In the genomic region with DNA sequence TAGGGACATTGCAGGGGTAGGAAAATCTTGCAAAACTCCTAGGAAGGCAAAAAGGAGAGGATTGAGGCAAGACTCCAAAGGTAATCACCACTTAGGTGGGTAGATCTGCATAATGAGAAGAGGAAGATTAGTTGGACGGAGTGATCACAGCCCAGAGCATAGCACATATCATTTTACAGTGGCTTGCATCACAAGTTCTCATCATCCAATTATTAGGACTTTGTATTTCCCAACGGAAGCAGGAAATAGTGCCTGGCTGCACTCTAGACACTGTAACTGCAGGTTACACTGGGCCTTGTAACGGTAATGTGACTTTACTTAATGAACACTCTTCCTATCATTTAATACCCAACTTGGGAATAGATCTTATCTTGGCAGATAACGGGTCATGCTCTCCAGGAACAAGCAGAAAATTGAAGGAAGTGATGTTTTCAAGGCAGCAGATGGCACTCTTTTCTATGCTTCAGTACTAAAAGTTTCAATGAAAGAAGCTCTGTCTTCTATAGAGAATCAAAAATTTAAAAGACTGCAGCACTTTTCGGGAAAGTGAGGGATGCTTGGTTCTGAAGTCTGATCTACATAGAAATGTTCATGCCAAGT, we compare ENCODE assay signal across 12 cellular contexts.
DNase-seq lines count a peak whose midpoint lies in the region; ATAC-seq and TF ChIP-seq lines count a peak whose summit lies in the region.
"Had no signal": no experiment of that assay in that cellular context is flagged by ENCODE, and none has a peak within 500 bp of the region (broad histone marks: within the 10 kb centered on the region; RNA-seq: fewer than 3 reads in every experiment).

No MANE protein-coding gene starts in this region.

- H3K4me1 Mint-ChIP-seq in stimulated activated naive CD8-positive, alpha-beta T cell treated with anti-CD3 and anti-CD28 coated beads, Interleukin-15, amount 100 ng/mL, for 72 hours: no peaks in the 10 kb centered on the region
- H3K4me1 Mint-ChIP-seq: activated CD8-positive, alpha-beta memory T cell treated with anti-CD3 and anti-CD28 coated beads, Interleukin-2, amount 10 ng/mL, durations not matched to agents 7 days and 5 days had no signal

- H3K4me3 ChIP-seq in GM12865 (ENCODE audit: low read depth, low read length) (no peak overlapping the region), WERI-Rb-1 (ENCODE audit: low read depth, low read length) (no peak overlapping the region)
- H3K4me3 ChIP-seq: esophagus muscularis mucosa, skin epidermis had no signal

- no peak for ATAC-seq in HG03442 (IDR thresholded peaks at IDR 0.05; ENCODE audit: unreplicated experiment)
- ATAC-seq in stimulated activated naive CD8-positive, alpha-beta T cell treated with anti-CD3 and anti-CD28 coated beads, Interleukin-15, amount 100 ng/mL, for 72 hours: no peak
- ATAC-seq: activated CD8-positive, alpha-beta memory T cell treated with anti-CD3 and anti-CD28 coated beads, Interleukin-2, amount 10 ng/mL, durations not matched to agents 7 days and 5 days had no signal

- H3K27me3 ChIP-seq in WERI-Rb-1 (ENCODE audit: insufficient read depth, low read depth, severe bottlenecking): no peaks in the 10 kb centered on the region
- H3K27me3 ChIP-seq: esophagus muscularis mucosa had no signal

- no peaks in the 10 kb centered on the region for H3K9me3 Mint-ChIP-seq in stimulated activated naive CD8-positive, alpha-beta T cell treated with anti-CD3 and anti-CD28 coated beads, Interleukin-15, amount 100 ng/mL, for 72 hours

- TF ChIP-seq CTCF in GM12865 (IDR thresholded peaks at IDR 0.05; ENCODE audit: insufficient read depth, low read depth, low read length, missing control alignments) (peak; percentile 30), WERI-Rb-1 (IDR thresholded peaks at IDR 0.05; ENCODE audit: low read depth, low read length) (peak; percentile 26; the same call in 1 of the 2 replicates)

- H3K9me3 ChIP-seq in WERI-Rb-1 (ENCODE audit: severe bottlenecking): no peaks in the 10 kb centered on the region
- H3K9me3 ChIP-seq: esophagus muscularis mucosa had no signal

- no peak overlapping the region for H3K27ac ChIP-seq in WERI-Rb-1
- H3K27ac ChIP-seq: esophagus muscularis mucosa, skin epidermis had no signal

- H3K27ac Mint-ChIP-seq in stimulated activated naive CD8-positive, alpha-beta T cell treated with anti-CD3 and anti-CD28 coated beads, Interleukin-15, amount 100 ng/mL, for 72 hours: no peak overlapping the region
- H3K27ac Mint-ChIP-seq: activated CD8-positive, alpha-beta memory T cell treated with anti-CD3 and anti-CD28 coated beads, Interleukin-2, amount 10 ng/mL, durations not matched to agents 7 days and 5 days; IgD-negative memory B cell had no signal

- peak; percentile 34 for DNase-seq in GM12865 (ENCODE audit: low read depth)
- peak; percentile 30 for DNase-seq in NCI-H1105 (lab: John Stamatoyannopoulos, UW)
- DNase-seq in WERI-Rb-1: no peak
- DNase-seq in midbrain (lab: John Stamatoyannopoulos, UW): peak; percentile 18
- no peak for DNase-seq in stimulated activated naive CD8-positive, alpha-beta T cell treated with anti-CD3 and anti-CD28 coated beads, Interleukin-15, amount 100 ng/mL, for 72 hours
- DNase-seq in putamen (ENCODE audit: low spot score): no peak
- DNase-seq in NCI-H345 treated with DMSO at 0.1 percent for 48 hours (lab: John Stamatoyannopoulos, UW; ENCODE audit: unreplicated experiment): no peak
- DNase-seq: activated CD8-positive, alpha-beta memory T cell treated with anti-CD3 and anti-CD28 coated beads, Interleukin-2, amount 10 ng/mL, durations not matched to agents 7 days and 5 days had no signal

- H3K36me3 ChIP-seq in WERI-Rb-1: no peaks in the 10 kb centered on the region
- H3K36me3 ChIP-seq: esophagus muscularis mucosa had no signal

- H3K27me3 Mint-ChIP-seq in stimulated activated naive CD8-positive, alpha-beta T cell treated with anti-CD3 and anti-CD28 coated beads, Interleukin-15, amount 100 ng/mL, for 72 hours: no peaks in the 10 kb centered on the region
- H3K27me3 Mint-ChIP-seq: activated CD8-positive, alpha-beta memory T cell treated with anti-CD3 and anti-CD28 coated beads, Interleukin-2, amount 10 ng/mL, durations not matched to agents 7 days and 5 days; IgD-negative memory B cell had no signal

- H3K4me3 Mint-ChIP-seq in stimulated activated naive CD8-positive, alpha-beta T cell treated with anti-CD3 and anti-CD28 coated beads, Interleukin-15, amount 100 ng/mL, for 72 hours: no peak overlapping the region
- H3K4me3 Mint-ChIP-seq: activated CD8-positive, alpha-beta memory T cell treated with anti-CD3 and anti-CD28 coated beads, Interleukin-2, amount 10 ng/mL, durations not matched to agents 7 days and 5 days; IgD-negative memory B cell had no signal

Comparison
In these comparisons a context has a peak if more than half of its experiments do, and no peak if none do; other contexts are left out.
1. DNase-seq: peak in GM12865 (single experiment), NCI-H1105 (single experiment) and midbrain (single experiment); none in WERI-Rb-1 (single experiment), stimulated activated naive CD8-positive, alpha-beta T cell treated with anti-CD3 and anti-CD28 coated beads, Interleukin-15, amount 100 ng/mL, for 72 hours (0 of 2), putamen (single experiment) and NCI-H345 treated with DMSO at 0.1 percent for 48 hours (single experiment).